In the genomic region with DNA sequence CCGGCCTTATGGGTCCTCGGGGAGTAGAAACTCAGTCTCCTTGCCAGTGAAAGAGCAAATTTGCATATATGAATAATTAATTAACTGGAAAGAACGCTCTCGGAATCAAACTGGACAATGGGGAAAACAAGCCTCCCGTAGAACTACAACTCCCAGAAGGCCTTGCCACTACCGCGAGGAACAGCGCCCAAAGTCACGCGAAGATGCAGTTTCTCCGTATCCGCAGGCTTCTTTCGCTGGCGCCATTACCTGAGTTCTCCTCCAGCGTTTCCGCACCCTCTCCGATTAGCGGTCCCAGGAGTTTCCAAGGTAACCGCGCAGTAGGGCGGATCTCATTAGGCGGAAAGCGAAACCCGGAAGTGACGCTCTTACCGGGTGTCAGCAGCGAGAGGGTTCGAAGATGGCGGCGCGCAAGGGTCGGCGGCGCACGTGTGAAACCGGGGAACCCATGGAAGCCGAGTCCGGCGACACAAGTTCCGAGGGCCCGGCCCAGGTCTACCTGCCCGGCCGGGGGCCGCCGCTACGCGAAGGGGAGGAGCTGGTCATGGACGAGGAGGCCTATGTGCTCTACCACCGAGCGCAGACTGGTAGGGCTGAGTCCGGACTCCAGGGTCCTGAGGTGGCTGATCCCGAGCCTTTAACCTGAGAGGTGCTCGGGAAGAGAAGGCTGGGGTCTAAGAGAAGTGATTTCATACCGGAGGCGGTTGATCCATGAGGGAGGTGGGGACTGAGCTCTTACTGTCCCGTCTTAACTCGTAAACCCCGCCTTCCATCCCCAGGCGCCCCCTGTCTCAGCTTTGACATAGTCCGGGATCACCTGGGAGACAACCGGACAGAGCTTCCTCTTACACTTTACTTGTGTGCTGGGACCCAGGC, we compare ENCODE assay signal across 1 cellular context.
TF ChIP-seq lines count a peak whose summit lies in the region.

A gene (plus strand): TSS at position 378 of the 876 bp plus-strand sequence. CDS start 23 bp downstream, at position 401.

TF ChIP-seq in H1, 55 proteins besides CTCF, POLR2A, EP300 and RAD21:
- TF ChIP-seq, protein P1, sequence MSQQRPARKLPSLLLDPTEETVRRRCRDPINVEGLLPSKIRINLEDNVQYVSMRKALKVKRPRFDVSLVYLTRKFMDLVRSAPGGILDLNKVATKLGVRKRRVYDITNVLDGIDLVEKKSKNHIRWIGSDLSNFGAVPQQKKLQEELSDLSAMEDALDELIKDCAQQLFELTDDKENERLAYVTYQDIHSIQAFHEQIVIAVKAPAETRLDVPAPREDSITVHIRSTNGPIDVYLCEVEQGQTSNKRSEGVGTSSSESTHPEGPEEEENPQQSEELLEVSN (IDR thresholded peaks at IDR 0.05) = peak; percentile 50; the same call in 1 of the 2 replicates
- peak; percentile 85 for TF ChIP-seq ASH2L (IDR thresholded peaks at IDR 0.05; ENCODE audit: low read length)
- TF ChIP-seq YY1 (IDR thresholded peaks at IDR 0.05; ENCODE audit: low read depth, low read length) = peak; percentile 96
- no peak for TF ChIP-seq SP2 (IDR thresholded peaks at IDR 0.05; ENCODE audit: low read length)
- TF ChIP-seq TBP (IDR thresholded peaks at IDR 0.05; ENCODE audit: low read depth, low read length) = peak; percentile 53
- 0 out of 2 replicates have a peak, but pooled peaks have one; percentile 28 for TF ChIP-seq SRF (IDR thresholded peaks at IDR 0.05; ENCODE audit: low read depth, low read length)
- peak; percentile 80; the same call in 1 of the 2 replicates for TF ChIP-seq GABPA (IDR thresholded peaks at IDR 0.05; ENCODE audit: borderline replicate concordance, insufficient read depth, low read length)
- no peak for TF ChIP-seq SUZ12 (IDR thresholded peaks at IDR 0.05; ENCODE audit: low read length)
- peak; percentile 83 for TF ChIP-seq SIX5 (IDR thresholded peaks at IDR 0.05; ENCODE audit: low read depth, low read length)
- TF ChIP-seq, protein P2, sequence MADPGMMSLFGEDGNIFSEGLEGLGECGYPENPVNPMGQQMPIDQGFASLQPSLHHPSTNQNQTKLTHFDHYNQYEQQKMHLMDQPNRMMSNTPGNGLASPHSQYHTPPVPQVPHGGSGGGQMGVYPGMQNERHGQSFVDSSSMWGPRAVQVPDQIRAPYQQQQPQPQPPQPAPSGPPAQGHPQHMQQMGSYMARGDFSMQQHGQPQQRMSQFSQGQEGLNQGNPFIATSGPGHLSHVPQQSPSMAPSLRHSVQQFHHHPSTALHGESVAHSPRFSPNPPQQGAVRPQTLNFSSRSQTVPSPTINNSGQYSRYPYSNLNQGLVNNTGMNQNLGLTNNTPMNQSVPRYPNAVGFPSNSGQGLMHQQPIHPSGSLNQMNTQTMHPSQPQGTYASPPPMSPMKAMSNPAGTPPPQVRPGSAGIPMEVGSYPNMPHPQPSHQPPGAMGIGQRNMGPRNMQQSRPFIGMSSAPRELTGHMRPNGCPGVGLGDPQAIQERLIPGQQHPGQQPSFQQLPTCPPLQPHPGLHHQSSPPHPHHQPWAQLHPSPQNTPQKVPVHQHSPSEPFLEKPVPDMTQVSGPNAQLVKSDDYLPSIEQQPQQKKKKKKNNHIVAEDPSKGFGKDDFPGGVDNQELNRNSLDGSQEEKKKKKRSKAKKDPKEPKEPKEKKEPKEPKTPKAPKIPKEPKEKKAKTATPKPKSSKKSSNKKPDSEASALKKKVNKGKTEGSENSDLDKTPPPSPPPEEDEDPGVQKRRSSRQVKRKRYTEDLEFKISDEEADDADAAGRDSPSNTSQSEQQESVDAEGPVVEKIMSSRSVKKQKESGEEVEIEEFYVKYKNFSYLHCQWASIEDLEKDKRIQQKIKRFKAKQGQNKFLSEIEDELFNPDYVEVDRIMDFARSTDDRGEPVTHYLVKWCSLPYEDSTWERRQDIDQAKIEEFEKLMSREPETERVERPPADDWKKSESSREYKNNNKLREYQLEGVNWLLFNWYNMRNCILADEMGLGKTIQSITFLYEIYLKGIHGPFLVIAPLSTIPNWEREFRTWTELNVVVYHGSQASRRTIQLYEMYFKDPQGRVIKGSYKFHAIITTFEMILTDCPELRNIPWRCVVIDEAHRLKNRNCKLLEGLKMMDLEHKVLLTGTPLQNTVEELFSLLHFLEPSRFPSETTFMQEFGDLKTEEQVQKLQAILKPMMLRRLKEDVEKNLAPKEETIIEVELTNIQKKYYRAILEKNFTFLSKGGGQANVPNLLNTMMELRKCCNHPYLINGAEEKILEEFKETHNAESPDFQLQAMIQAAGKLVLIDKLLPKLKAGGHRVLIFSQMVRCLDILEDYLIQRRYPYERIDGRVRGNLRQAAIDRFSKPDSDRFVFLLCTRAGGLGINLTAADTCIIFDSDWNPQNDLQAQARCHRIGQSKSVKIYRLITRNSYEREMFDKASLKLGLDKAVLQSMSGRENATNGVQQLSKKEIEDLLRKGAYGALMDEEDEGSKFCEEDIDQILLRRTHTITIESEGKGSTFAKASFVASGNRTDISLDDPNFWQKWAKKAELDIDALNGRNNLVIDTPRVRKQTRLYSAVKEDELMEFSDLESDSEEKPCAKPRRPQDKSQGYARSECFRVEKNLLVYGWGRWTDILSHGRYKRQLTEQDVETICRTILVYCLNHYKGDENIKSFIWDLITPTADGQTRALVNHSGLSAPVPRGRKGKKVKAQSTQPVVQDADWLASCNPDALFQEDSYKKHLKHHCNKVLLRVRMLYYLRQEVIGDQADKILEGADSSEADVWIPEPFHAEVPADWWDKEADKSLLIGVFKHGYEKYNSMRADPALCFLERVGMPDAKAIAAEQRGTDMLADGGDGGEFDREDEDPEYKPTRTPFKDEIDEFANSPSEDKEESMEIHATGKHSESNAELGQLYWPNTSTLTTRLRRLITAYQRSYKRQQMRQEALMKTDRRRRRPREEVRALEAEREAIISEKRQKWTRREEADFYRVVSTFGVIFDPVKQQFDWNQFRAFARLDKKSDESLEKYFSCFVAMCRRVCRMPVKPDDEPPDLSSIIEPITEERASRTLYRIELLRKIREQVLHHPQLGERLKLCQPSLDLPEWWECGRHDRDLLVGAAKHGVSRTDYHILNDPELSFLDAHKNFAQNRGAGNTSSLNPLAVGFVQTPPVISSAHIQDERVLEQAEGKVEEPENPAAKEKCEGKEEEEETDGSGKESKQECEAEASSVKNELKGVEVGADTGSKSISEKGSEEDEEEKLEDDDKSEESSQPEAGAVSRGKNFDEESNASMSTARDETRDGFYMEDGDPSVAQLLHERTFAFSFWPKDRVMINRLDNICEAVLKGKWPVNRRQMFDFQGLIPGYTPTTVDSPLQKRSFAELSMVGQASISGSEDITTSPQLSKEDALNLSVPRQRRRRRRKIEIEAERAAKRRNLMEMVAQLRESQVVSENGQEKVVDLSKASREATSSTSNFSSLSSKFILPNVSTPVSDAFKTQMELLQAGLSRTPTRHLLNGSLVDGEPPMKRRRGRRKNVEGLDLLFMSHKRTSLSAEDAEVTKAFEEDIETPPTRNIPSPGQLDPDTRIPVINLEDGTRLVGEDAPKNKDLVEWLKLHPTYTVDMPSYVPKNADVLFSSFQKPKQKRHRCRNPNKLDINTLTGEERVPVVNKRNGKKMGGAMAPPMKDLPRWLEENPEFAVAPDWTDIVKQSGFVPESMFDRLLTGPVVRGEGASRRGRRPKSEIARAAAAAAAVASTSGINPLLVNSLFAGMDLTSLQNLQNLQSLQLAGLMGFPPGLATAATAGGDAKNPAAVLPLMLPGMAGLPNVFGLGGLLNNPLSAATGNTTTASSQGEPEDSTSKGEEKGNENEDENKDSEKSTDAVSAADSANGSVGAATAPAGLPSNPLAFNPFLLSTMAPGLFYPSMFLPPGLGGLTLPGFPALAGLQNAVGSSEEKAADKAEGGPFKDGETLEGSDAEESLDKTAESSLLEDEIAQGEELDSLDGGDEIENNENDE (IDR thresholded peaks at IDR 0.05; ENCODE audit: insufficient replicate concordance, low read length) = no peak
- TF ChIP-seq JUND (IDR thresholded peaks at IDR 0.05; ENCODE audit: low read length) = no peak
- peak; percentile 75 for TF ChIP-seq TAF7 (optimal IDR thresholded peaks at IDR 0.05; ENCODE audit: borderline replicate concordance, low read depth, low read length)
- TF ChIP-seq, protein P3, sequence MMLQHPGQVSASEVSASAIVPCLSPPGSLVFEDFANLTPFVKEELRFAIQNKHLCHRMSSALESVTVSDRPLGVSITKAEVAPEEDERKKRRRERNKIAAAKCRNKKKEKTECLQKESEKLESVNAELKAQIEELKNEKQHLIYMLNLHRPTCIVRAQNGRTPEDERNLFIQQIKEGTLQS (IDR thresholded peaks at IDR 0.05; ENCODE audit: insufficient read depth, low read depth, low read length) = 0 out of 2 replicates have a peak, but pooled peaks have one; percentile 9
- peak; percentile 99 for TF ChIP-seq CHD2 (IDR thresholded peaks at IDR 0.05; ENCODE audit: low read length)
- TF ChIP-seq POU5F1 (IDR thresholded peaks at IDR 0.05; ENCODE audit: low read depth, low read length) = peak; percentile 93; the same call in 1 of the 2 replicates
- peak; percentile 91 for TF ChIP-seq BRCA1 (IDR thresholded peaks at IDR 0.05; ENCODE audit: low read depth, low read length)
- TF ChIP-seq, protein P4, sequence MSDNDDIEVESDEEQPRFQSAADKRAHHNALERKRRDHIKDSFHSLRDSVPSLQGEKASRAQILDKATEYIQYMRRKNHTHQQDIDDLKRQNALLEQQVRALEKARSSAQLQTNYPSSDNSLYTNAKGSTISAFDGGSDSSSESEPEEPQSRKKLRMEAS (IDR thresholded peaks at IDR 0.05) = peak; percentile 95
- TF ChIP-seq SAP30 (IDR thresholded peaks at IDR 0.05; ENCODE audit: insufficient read depth, insufficient replicate concordance, low read length) = peak; percentile 91
- TF ChIP-seq RBBP5 (IDR thresholded peaks at IDR 0.05; ENCODE audit: borderline replicate concordance, low read depth, low read length) = peak; percentile 57; the same call in 1 of the 2 replicates
- TF ChIP-seq POLR2AphosphoS5 (IDR thresholded peaks at IDR 0.05; ENCODE audit: low read depth, low read length) = peak; percentile 83
- peak; percentile 58 to 99; a peak in 2 of 4 replicates for TF ChIP-seq HDAC2 (IDR thresholded peaks at IDR 0.05; ENCODE audit: borderline replicate concordance in 1 of 2, low read depth in 2 of 2, low read length in 2 of 2)
- TF ChIP-seq CEBPB (IDR thresholded peaks at IDR 0.05; ENCODE audit: low read depth, low read length) = no peak
- TF ChIP-seq JUN (IDR thresholded peaks at IDR 0.05; ENCODE audit: low read depth, low read length) = no peak
- TF ChIP-seq KDM5A (IDR thresholded peaks at IDR 0.05; ENCODE audit: low read length) = peak; percentile 97
- TF ChIP-seq TAF1 (IDR thresholded peaks at IDR 0.05; ENCODE audit: low read depth, low read length) = peak; percentile 78
- TF ChIP-seq EGR1 (IDR thresholded peaks at IDR 0.05; ENCODE audit: borderline replicate concordance, low read depth, low read length) = no peak
- TF ChIP-seq RXRA (IDR thresholded peaks at IDR 0.05; ENCODE audit: insufficient read depth, low read depth, low read length) = no peak
- TF ChIP-seq TCF12 (IDR thresholded peaks at IDR 0.05; ENCODE audit: low read depth, low read length) = no peak
- no peak for TF ChIP-seq SP1 (IDR thresholded peaks at IDR 0.05; ENCODE audit: low read depth, low read length)
- TF ChIP-seq ZNF274 (IDR thresholded peaks at IDR 0.05; ENCODE audit: borderline replicate concordance, extremely low read depth, low read length) = no peak
- peak; percentile 95 for TF ChIP-seq PHF8 (conservative IDR thresholded peaks at IDR 0.05; ENCODE audit: low read depth, low read length)
- TF ChIP-seq FOSL1 (IDR thresholded peaks at IDR 0.05; ENCODE audit: insufficient read depth, low read depth, low read length) = no peak
- TF ChIP-seq SIN3A (conservative IDR thresholded peaks at IDR 0.05 in 1 of 2, IDR thresholded peaks at IDR 0.05 in 1 of 2; ENCODE audit: low read depth in 1 of 2, low read length in 2 of 2) = peak; percentile 74 to 95; a peak in 3 of 4 replicates
- peak; percentile 95 for TF ChIP-seq CREB1 (IDR thresholded peaks at IDR 0.05)
- TF ChIP-seq KDM4A (IDR thresholded peaks at IDR 0.05; ENCODE audit: low read depth, low read length, severe bottlenecking) = peak; percentile 76
- TF ChIP-seq TEAD4 (IDR thresholded peaks at IDR 0.05; ENCODE audit: low read depth, low read length) = no peak
- TF ChIP-seq HDAC6 (IDR thresholded peaks at IDR 0.05; ENCODE audit: low read depth, low read length) = no peak
- no peak for TF ChIP-seq GTF2F1 (IDR thresholded peaks at IDR 0.05; ENCODE audit: borderline replicate concordance, low read depth, low read length)
